Comparison of ENCODE assay signal across 1 cellular context in the genomic region with DNA sequence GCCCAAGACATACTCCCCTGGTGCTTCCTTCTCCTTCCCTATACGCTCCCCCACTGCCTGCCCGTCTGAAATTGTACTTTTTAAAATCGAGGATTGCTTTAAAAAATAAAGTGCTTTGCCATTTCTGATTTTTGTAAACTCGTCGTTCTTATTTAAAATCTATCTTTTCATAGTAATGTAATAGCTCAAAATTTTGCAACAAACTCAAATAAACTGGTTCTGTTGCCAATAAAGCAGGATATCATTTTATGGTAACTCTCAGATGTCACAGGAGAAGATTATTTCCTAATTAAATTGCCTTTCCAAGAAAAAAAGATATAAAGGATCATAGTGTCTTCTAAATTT.
TF ChIP-seq lines count a peak whose summit lies in the region.

No MANE protein-coding gene starts in this region.

TF ChIP-seq in A549, 52 proteins besides CTCF, POLR2A, EP300 and RAD21 (continued from another document):
- TF ChIP-seq BCL3 (IDR thresholded peaks at IDR 0.05) (no peak), NFE2L2 (conservative IDR thresholded peaks at IDR 0.05; ENCODE audit: low read length) (no peak), POLR2AphosphoS2 (conservative IDR thresholded peaks at IDR 0.05; ENCODE audit: low read length) (no peak), EHMT2 (IDR thresholded peaks at IDR 0.05; ENCODE audit: low read depth) (no peak), RFX5 (IDR thresholded peaks at IDR 0.05) (no peak), MAZ (IDR thresholded peaks at IDR 0.05; ENCODE audit: borderline replicate concordance, low read depth, low read length) (no peak), HOXA7 (CRISPR knock-in tag; IDR thresholded peaks at IDR 0.05) (no peak), RNF2 (IDR thresholded peaks at IDR 0.05; ENCODE audit: borderline replicate concordance, low read depth) (no peak), CBX2 (IDR thresholded peaks at IDR 0.05; ENCODE audit: borderline replicate concordance, low read depth) (no peak), HOXB5 (CRISPR knock-in tag; IDR thresholded peaks at IDR 0.05) (no peak), HOXB13 (CRISPR knock-in tag; IDR thresholded peaks at IDR 0.05; ENCODE audit: low read depth) (no peak)
